14 cellular contexts compared by ENCODE assay signal in genomic region chr3:182233957-182234356, GRCh38.
DNase-seq lines count a peak whose midpoint lies in the region; TF ChIP-seq lines count a peak whose summit lies in the region.
"Had no signal": no experiment of that assay in that cellular context is flagged by ENCODE, and none has a peak within 500 bp of the region (broad histone marks: within the 10 kb centered on the region; RNA-seq: fewer than 3 reads in every experiment).

No MANE protein-coding gene starts in this region.

- DNase-seq in DMS53 (lab: John Stamatoyannopoulos, UW) (peak; percentile 6), DMS53 treated with DMSO at 0.1 percent for 48 hours (lab: John Stamatoyannopoulos, UW; ENCODE audit: unreplicated experiment) (no peak), PC-9 (peak; percentile 3 to 55), epithelial cell of prostate (ENCODE audit: low read depth, low spot score) (peak; percentile 10), neuronal stem cell (ENCODE audit: low spot score) (no peak), NK-92 (lab: John Stamatoyannopoulos, UW; ENCODE audit: unreplicated experiment) (no peak), dermis blood vessel endothelial cell (no peak)
- DNase-seq in activated naive CD4-positive, alpha-beta T cell (lab: John Stamatoyannopoulos, UW), result no peak
- DNase-seq: Calu3; CD8-positive, alpha-beta T cell; GM23248 had no signal

- H3K14ac ChIP-seq in neuronal stem cell (ENCODE audit: low read length), result no peak overlapping the region

- H2AFZ ChIP-seq in PC-9 (0 out of 2 replicates have a peak overlapping the region, but pooled peaks have one; percentile 6), neuronal stem cell (ENCODE audit: low read length) (peak overlapping the region; percentile 32)
- H2AFZ ChIP-seq: GM23248 had no signal

- H3K4me3 ChIP-seq in PC-9 (no peak overlapping the region), neuronal stem cell (ENCODE audit: low read length in 2 of 2) (no peak overlapping the region)
- H3K4me3 ChIP-seq: BLaER1 treated with 17β-estradiol and CSF1 and Interleukin-3, amounts not matched to agents 10 nM and 100 nM; GM23248; HAP-1 had no signal

- H3K9me3 ChIP-seq in PC-9 (ENCODE audit: insufficient read depth, low read depth) (no peaks in the 10 kb centered on the region; the same call in 1 of the 2 replicates), neuronal stem cell (replicated peaks in 1 of 2; ENCODE audit: control insufficient read depth in 2 of 2, insufficient read depth in 1 of 2, low read depth in 1 of 2, low read length in 2 of 2) (no peaks in the 10 kb centered on the region)
- H3K9me3 ChIP-seq: BLaER1 treated with 17β-estradiol and CSF1 and Interleukin-3, amounts not matched to agents 10 nM and 100 nM; HAP-1 had no signal

- H2BK15ac ChIP-seq in neuronal stem cell (ENCODE audit: low read length), result no peak overlapping the region

- no peaks in the 10 kb centered on the region for H4K20me1 ChIP-seq in PC-9 (ENCODE audit: insufficient read depth)
- H4K20me1 ChIP-seq: BLaER1 treated with 17β-estradiol and CSF1 and Interleukin-3, amounts not matched to agents 10 nM and 100 nM had no signal

- H3K4ac ChIP-seq in neuronal stem cell (ENCODE audit: low read length), result no peak overlapping the region

- H3K27me3 ChIP-seq in PC-9 (ENCODE audit: insufficient read depth, low read depth) (no peaks in the 10 kb centered on the region), neuronal stem cell (ENCODE audit: control insufficient read depth in 3 of 3, insufficient read depth in 3 of 3, low read depth in 1 of 3, low read length in 3 of 3) (no peaks in the 10 kb centered on the region)
- H3K27me3 ChIP-seq: BLaER1 treated with 17β-estradiol and CSF1 and Interleukin-3, amounts not matched to agents 10 nM and 100 nM had no signal

- no peak overlapping the region for H3K27ac ChIP-seq in PC-9
- no peak overlapping the region for H3K27ac ChIP-seq in epithelial cell of prostate
- no peak overlapping the region for H3K27ac ChIP-seq in neuronal stem cell (replicated peaks; ENCODE audit: low read length)
- H3K27ac ChIP-seq: 22Rv1; BLaER1 treated with 17β-estradiol and CSF1 and Interleukin-3, amounts not matched to agents 10 nM and 100 nM; GM23248 had no signal

- no peak overlapping the region for H4K8ac ChIP-seq in neuronal stem cell (ENCODE audit: low read depth, low read length)

- H3K4me2 ChIP-seq in PC-9 (no peak overlapping the region), neuronal stem cell (ENCODE audit: insufficient read depth, low read length, poor library complexity, severe bottlenecking) (no peak overlapping the region)
- H3K4me2 ChIP-seq: BLaER1 treated with 17β-estradiol and CSF1 and Interleukin-3, amounts not matched to agents 10 nM and 100 nM had no signal

- H3K4me1 ChIP-seq in PC-9 (replicated peaks; ENCODE audit: insufficient read depth) (peaks cover 19% of the 10 kb centered on the region), neuronal stem cell (ENCODE audit: control insufficient read depth in 2 of 2, insufficient read depth in 1 of 2, low read depth in 1 of 2, low read length in 2 of 2) (peaks cover 10 to 33% of the 10 kb centered on the region in 2 donors)
- H3K4me1 ChIP-seq: BLaER1 treated with 17β-estradiol and CSF1 and Interleukin-3, amounts not matched to agents 10 nM and 100 nM had no signal

- no peak overlapping the region for H3K9ac ChIP-seq in neuronal stem cell (ENCODE audit: low read depth, low read length, poor library complexity)
- H3K9ac ChIP-seq: BLaER1 treated with 17β-estradiol and CSF1 and Interleukin-3, amounts not matched to agents 10 nM and 100 nM; GM23248 had no signal

- H3K36me3 ChIP-seq in PC-9 (ENCODE audit: low read depth), result no peaks in the 10 kb centered on the region
- no peaks in the 10 kb centered on the region for H3K36me3 ChIP-seq in neuronal stem cell (replicated peaks in 1 of 2; ENCODE audit: control insufficient read depth in 2 of 2, insufficient read depth in 2 of 2, low read length in 2 of 2)
- H3K36me3 ChIP-seq: BLaER1 treated with 17β-estradiol and CSF1 and Interleukin-3, amounts not matched to agents 10 nM and 100 nM; HAP-1 had no signal

- H3F3A ChIP-seq in PC-9 (ENCODE audit: insufficient read depth, low read depth), result no peaks in the 10 kb centered on the region

- no peak for TF ChIP-seq CTCF in PC-9 (conservative IDR thresholded peaks at IDR 0.05)

- no TSS peak for BruUV-seq in PC-9 (replicated peaks; lab: Mats Ljungman, UMichigan)

- H2BK120ac ChIP-seq in neuronal stem cell (ENCODE audit: low read depth, low read length), result no peak overlapping the region

- H2BK12ac ChIP-seq in neuronal stem cell (ENCODE audit: low read length), result no peak overlapping the region

- CTCF ChIA-PET in PC-9 (lab: Charles Lee), result no interaction called here

- no peaks in the 10 kb centered on the region for H3K79me2 ChIP-seq in PC-9 (ENCODE audit: low read depth)

- H2AK5ac ChIP-seq in neuronal stem cell (ENCODE audit: low read depth, low read length), result no peak overlapping the region

- H3K23ac ChIP-seq in neuronal stem cell (ENCODE audit: low read depth, low read length, poor library complexity), result no peak overlapping the region

- no peak overlapping the region for H3K18ac ChIP-seq in neuronal stem cell (ENCODE audit: low read length)

- no peaks in the 10 kb centered on the region for H3K79me1 ChIP-seq in neuronal stem cell (ENCODE audit: low read depth, low read length)

- WGBS in neuronal stem cell (ENCODE audit: extremely low coverage in 2 of 2, insufficient read length in 2 of 2, insufficient replicate concordance in 1 of 2), 2 donors, result no CpG with 5 or more reads among the region's 3 CpGs

- H2BK5ac ChIP-seq in neuronal stem cell (ENCODE audit: low read length), result no peak overlapping the region

- intact Hi-C loops in PC-9 (cut with micrococcal nuclease; ENCODE audit: unreplicated experiment), result no loop called here

- H4K91ac ChIP-seq in neuronal stem cell (ENCODE audit: low read depth, low read length, poor library complexity), result no peak overlapping the region

- no peaks in the 10 kb centered on the region for H3K9me2 ChIP-seq in PC-9 (ENCODE audit: insufficient read depth)

- POLR2A ChIA-PET in PC-9 (lab: Charles Lee; ENCODE audit: unreplicated experiment), result no interaction called here

Comparison
In these comparisons a context has a peak if more than half of its experiments do, and no peak if none do; other contexts are left out.
1. DNase-seq: peak in DMS53 (single experiment), PC-9 (2 of 2) and epithelial cell of prostate (single experiment); none in DMS53 treated with DMSO at 0.1 percent for 48 hours (single experiment), neuronal stem cell (single experiment), activated naive CD4-positive, alpha-beta T cell (0 of 4), NK-92 (single experiment) and dermis blood vessel endothelial cell (single experiment).